ENCODE assay signal across 7 cellular contexts in genomic region chr4:121199742-121200561, GRCh38. TPM values are rescaled to one million over a fixed set of nuclear protein-coding genes. Genes with fewer than 3 reads are reported as not detected.
DNase-seq lines count a peak whose midpoint lies in the region; ATAC-seq and FAIRE-seq lines count a peak whose summit lies in the region.

No MANE protein-coding gene starts in this region.

- H3K36me3 Mint-ChIP-seq in memory B cell = peaks cover 2% of the 10 kb centered on the region
- H3K36me3 Mint-ChIP-seq in T-helper 2 cell treated with Interferon-gamma antibody and Interleukin-4, amounts not matched to agents 5 μg/mL and 100 μg/mL, for 36 hours (ENCODE audit: low read depth) = no peaks in the 10 kb centered on the region

- H3K9me3 Mint-ChIP-seq in memory B cell = peaks cover 2% of the 10 kb centered on the region
- no peaks in the 10 kb centered on the region for H3K9me3 Mint-ChIP-seq in T-helper 2 cell treated with Interferon-gamma antibody and Interleukin-4, amounts not matched to agents 5 μg/mL and 100 μg/mL, for 36 hours

- H3K27me3 Mint-ChIP-seq in memory B cell = no peaks in the 10 kb centered on the region
- H3K27me3 Mint-ChIP-seq in T-helper 2 cell treated with Interferon-gamma antibody and Interleukin-4, amounts not matched to agents 5 μg/mL and 100 μg/mL, for 36 hours (ENCODE audit: low read depth) = peaks cover 20% of the 10 kb centered on the region

- peaks cover 11% of the 10 kb centered on the region for H3K4me1 Mint-ChIP-seq in memory B cell
- peaks cover 17% of the 10 kb centered on the region for H3K4me1 Mint-ChIP-seq in T-helper 2 cell treated with Interferon-gamma antibody and Interleukin-4, amounts not matched to agents 5 μg/mL and 100 μg/mL, for 36 hours (ENCODE audit: low read depth)

- ATAC-seq in GM18520 (IDR thresholded peaks at IDR 0.05; ENCODE audit: unreplicated experiment) = peak; percentile 81
- ATAC-seq in GM21515 (IDR thresholded peaks at IDR 0.05; ENCODE audit: unreplicated experiment) = peak; percentile 68
- peak; percentile 81 for ATAC-seq in HG03460 (IDR thresholded peaks at IDR 0.05; ENCODE audit: unreplicated experiment)
- ATAC-seq in memory B cell (ENCODE audit: low read depth) = peak; percentile 81

- DNase-seq in memory B cell (ENCODE audit: low spot score in 2 of 2) (no peak), dedifferentiated amniotic fluid mesenchymal stem cell (ENCODE audit: extremely low spot score) (no peak), frontal cortex (ENCODE audit: low spot score in 2 of 2) (no peak)
- no peak for DNase-seq in T-helper 2 cell treated with Interferon-gamma antibody and Interleukin-4, amounts not matched to agents 5 μg/mL and 100 μg/mL, for 36 hours (ENCODE audit: low spot score)

- no peak for FAIRE-seq in frontal cortex (lab: Jason Lieb, UNC)

- H3K4me3 Mint-ChIP-seq in memory B cell = peak overlapping the region; percentile 51
- H3K4me3 Mint-ChIP-seq in T-helper 2 cell treated with Interferon-gamma antibody and Interleukin-4, amounts not matched to agents 5 μg/mL and 100 μg/mL, for 36 hours = no peak overlapping the region

- peak overlapping the region; percentile 2 for H3K27ac Mint-ChIP-seq in memory B cell
- H3K27ac Mint-ChIP-seq in T-helper 2 cell treated with Interferon-gamma antibody and Interleukin-4, amounts not matched to agents 5 μg/mL and 100 μg/mL, for 36 hours = no peak overlapping the region

RNA-seq across cellular contexts. Expression of gene TNIP3, which starts 35.8 kb away (rescaled TPM):
- total RNA-seq in frontal cortex = under 0.01 TPM
